ENCODE assay signal across 12 cellular contexts in the genomic region with DNA sequence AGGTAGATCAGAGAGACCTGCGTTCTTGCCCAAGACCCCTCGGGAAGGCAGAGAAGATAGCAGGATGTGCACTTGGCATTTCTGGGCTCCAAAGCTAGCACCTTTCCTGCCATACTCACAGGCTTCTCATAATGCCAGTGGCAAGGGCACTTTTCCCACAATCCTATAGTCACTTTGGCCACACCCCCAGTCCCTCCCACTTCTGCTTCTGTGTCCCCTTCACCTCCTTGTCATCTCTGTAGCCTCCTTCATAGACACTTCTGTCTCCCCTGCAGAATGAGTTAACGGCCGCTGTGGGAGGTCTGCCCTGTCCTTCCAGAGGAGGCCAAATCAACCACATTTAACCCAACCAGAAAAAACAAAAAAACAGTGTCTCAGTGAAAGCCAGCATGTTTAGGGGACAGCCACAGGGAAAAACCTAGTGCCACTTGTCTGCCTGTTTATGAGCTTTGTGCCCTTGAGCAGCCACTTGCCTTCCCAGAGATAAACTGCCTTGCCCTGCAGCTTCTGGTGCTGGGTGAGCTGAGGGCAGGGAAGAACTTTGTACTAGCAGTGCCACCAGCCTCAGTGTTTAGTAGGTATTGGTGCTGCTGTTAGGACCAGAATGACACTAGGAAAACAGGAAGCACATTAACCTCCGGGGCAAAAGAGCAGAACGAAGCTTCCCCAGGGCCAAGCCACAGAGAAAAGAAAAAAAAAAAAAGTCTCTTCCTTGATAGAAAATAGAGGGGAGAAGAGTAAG.
A peak's percentile ranks its signal among the peaks of the same experiment; 100 is the strongest.
DNase-seq lines count a peak whose midpoint lies in the region; ATAC-seq and TF ChIP-seq lines count a peak whose summit lies in the region.
"Had no signal": no experiment of that assay in that cellular context is flagged by ENCODE, and none has a peak within 500 bp of the region (broad histone marks: within the 10 kb centered on the region; RNA-seq: fewer than 3 reads in every experiment).

No MANE protein-coding gene starts in this region.

- peak overlapping the region; percentile 4 for H2AFZ ChIP-seq in neuronal stem cell (ENCODE audit: low read length)

- H3K27me3 ChIP-seq in neuronal stem cell (ENCODE audit: control insufficient read depth in 3 of 3, insufficient read depth in 3 of 3, low read depth in 1 of 3, low read length in 3 of 3) (no peaks in the 10 kb centered on the region), WERI-Rb-1 (ENCODE audit: insufficient read depth, low read depth, severe bottlenecking) (no peaks in the 10 kb centered on the region)

- no peak overlapping the region for H3K4me2 ChIP-seq in neuronal stem cell (ENCODE audit: insufficient read depth, low read length, poor library complexity, severe bottlenecking)

- H3K4me1 ChIP-seq in neuronal stem cell (ENCODE audit: control insufficient read depth in 2 of 2, insufficient read depth in 1 of 2, low read depth in 1 of 2, low read length in 2 of 2) = no peaks in the 10 kb centered on the region

- no peak overlapping the region for H3K4me3 Mint-ChIP-seq in activated CD4-positive, alpha-beta T cell treated with anti-CD3 and anti-CD28 coated beads, Interleukin-2, amount 10 ng/mL, durations not matched to agents 24 days and 14 days
- peak overlapping the region; percentile 27 for H3K4me3 Mint-ChIP-seq in activated T-helper 17 cell treated with anti-CD3 and anti-CD28 coated beads, Interleukin-2, amount 50 U/mL, for 72 hours

- H2BK5ac ChIP-seq in neuronal stem cell (ENCODE audit: low read length) = no peak overlapping the region

- H2BK120ac ChIP-seq in neuronal stem cell (ENCODE audit: low read depth, low read length) = no peak overlapping the region

- no peak for TF ChIP-seq CTCF in WERI-Rb-1 (IDR thresholded peaks at IDR 0.05; ENCODE audit: low read depth, low read length)

- peaks cover 7% of the 10 kb centered on the region for H3K9me3 Mint-ChIP-seq in activated CD4-positive, alpha-beta T cell treated with anti-CD3 and anti-CD28 coated beads, Interleukin-2, amount 10 ng/mL, durations not matched to agents 24 days and 14 days
- H3K9me3 Mint-ChIP-seq in activated T-helper 17 cell treated with anti-CD3 and anti-CD28 coated beads, Interleukin-2, amount 50 U/mL, for 72 hours = peaks cover 5% of the 10 kb centered on the region

- no peak overlapping the region for H2BK15ac ChIP-seq in neuronal stem cell (ENCODE audit: low read length)

- peak overlapping the region; percentile 66 for H3K27ac Mint-ChIP-seq in activated CD4-positive, alpha-beta T cell treated with anti-CD3 and anti-CD28 coated beads, Interleukin-2, amount 10 ng/mL, durations not matched to agents 24 days and 14 days
- H3K27ac Mint-ChIP-seq in activated T-helper 17 cell treated with anti-CD3 and anti-CD28 coated beads, Interleukin-2, amount 50 U/mL, for 72 hours = peak overlapping the region; percentile 67

- ATAC-seq in HG02852 (IDR thresholded peaks at IDR 0.05; ENCODE audit: unreplicated experiment) = peak; percentile 59
- ATAC-seq in activated T-helper 17 cell treated with anti-CD3 and anti-CD28 coated beads, Interleukin-2, amount 50 U/mL, for 72 hours (replicated peaks) = no peak
- ATAC-seq in SK-N-SH treated with all-trans-retinoic acid at 6 μM for 48 hours = no peak

- no peaks in the 10 kb centered on the region for H3K27me3 Mint-ChIP-seq in activated CD4-positive, alpha-beta T cell treated with anti-CD3 and anti-CD28 coated beads, Interleukin-2, amount 10 ng/mL, durations not matched to agents 24 days and 14 days
- H3K27me3 Mint-ChIP-seq in activated T-helper 17 cell treated with anti-CD3 and anti-CD28 coated beads, Interleukin-2, amount 50 U/mL, for 72 hours = no peaks in the 10 kb centered on the region

- no peak overlapping the region for H3K18ac ChIP-seq in neuronal stem cell (ENCODE audit: low read length)

- no peak overlapping the region for H3K9ac ChIP-seq in neuronal stem cell (ENCODE audit: low read depth, low read length, poor library complexity)

- no peak overlapping the region for H3K4me3 ChIP-seq in neuronal stem cell (ENCODE audit: low read length in 2 of 2)
- H3K4me3 ChIP-seq in WERI-Rb-1 (ENCODE audit: low read depth, low read length) = no peak overlapping the region
- H3K4me3 ChIP-seq: thoracic aorta had no signal

- H3K14ac ChIP-seq in neuronal stem cell (ENCODE audit: low read length) = no peak overlapping the region

- H4K8ac ChIP-seq in neuronal stem cell (ENCODE audit: low read depth, low read length) = no peak overlapping the region

- no peak overlapping the region for H4K91ac ChIP-seq in neuronal stem cell (ENCODE audit: low read depth, low read length, poor library complexity)

- H3K27ac ChIP-seq in neuronal stem cell (replicated peaks; ENCODE audit: low read length) = no peak overlapping the region
- no peak overlapping the region for H3K27ac ChIP-seq in WERI-Rb-1
- H3K27ac ChIP-seq: thoracic aorta had no signal

- peaks cover 0 to 3% of the 10 kb centered on the region in 2 donors for H3K9me3 ChIP-seq in neuronal stem cell (replicated peaks in 1 of 2; ENCODE audit: control insufficient read depth in 2 of 2, insufficient read depth in 1 of 2, low read depth in 1 of 2, low read length in 2 of 2)
- H3K9me3 ChIP-seq in WERI-Rb-1 (ENCODE audit: severe bottlenecking) = no peaks in the 10 kb centered on the region
- H3K9me3 ChIP-seq: thoracic aorta had no signal

- peak; percentile 58 for DNase-seq in activated CD4-positive, alpha-beta T cell treated with anti-CD3 and anti-CD28 coated beads, Interleukin-2, amount 10 ng/mL, durations not matched to agents 24 days and 14 days
- no peak for DNase-seq in activated CD4-positive, alpha-beta T cell treated with anti-CD3 and anti-CD28 coated beads for 1 hour
- no peak for DNase-seq in neuronal stem cell (ENCODE audit: low spot score)
- DNase-seq in WERI-Rb-1 = no peak
- no peak for DNase-seq in NCI-H2107 (lab: John Stamatoyannopoulos, UW)
- DNase-seq: occipital lobe; SHP77 treated with DMSO at 0.1 percent for 48 hours; stimulated activated CD4-positive, alpha-beta T cell treated with anti-CD3 and anti-CD28 coated beads, Interleukin-4, amount 100 ng/mL, for 1 hour had no signal

- no peaks in the 10 kb centered on the region for H3K79me1 ChIP-seq in neuronal stem cell (ENCODE audit: low read depth, low read length)

- H3K4ac ChIP-seq in neuronal stem cell (ENCODE audit: low read length) = no peak overlapping the region

- no peak overlapping the region for H2AK5ac ChIP-seq in neuronal stem cell (ENCODE audit: low read depth, low read length)

- intact Hi-C loops in activated CD4-positive, alpha-beta T cell treated with anti-CD3 and anti-CD28 coated beads, Interleukin-2, amount 10 ng/mL, durations not matched to agents 24 days and 14 days (cut with micrococcal nuclease) = no loop called here

- no peaks in the 10 kb centered on the region for H3K36me3 ChIP-seq in neuronal stem cell (replicated peaks in 1 of 2; ENCODE audit: control insufficient read depth in 2 of 2, insufficient read depth in 2 of 2, low read length in 2 of 2)
- no peaks in the 10 kb centered on the region for H3K36me3 ChIP-seq in WERI-Rb-1
- H3K36me3 ChIP-seq: thoracic aorta had no signal

- H3K23ac ChIP-seq in neuronal stem cell (ENCODE audit: low read depth, low read length, poor library complexity) = no peak overlapping the region

- H3K36me3 Mint-ChIP-seq in activated CD4-positive, alpha-beta T cell treated with anti-CD3 and anti-CD28 coated beads, Interleukin-2, amount 10 ng/mL, durations not matched to agents 24 days and 14 days (ENCODE audit: low read depth) = peaks cover 6% of the 10 kb centered on the region
- no peaks in the 10 kb centered on the region for H3K36me3 Mint-ChIP-seq in activated T-helper 17 cell treated with anti-CD3 and anti-CD28 coated beads, Interleukin-2, amount 50 U/mL, for 72 hours (ENCODE audit: low read depth)

- no CpG with 5 or more reads among the region's 6 CpGs for WGBS in neuronal stem cell (ENCODE audit: extremely low coverage in 2 of 2, insufficient read length in 2 of 2, insufficient replicate concordance in 1 of 2), 2 donors

- peaks cover 17% of the 10 kb centered on the region for H3K4me1 Mint-ChIP-seq in activated CD4-positive, alpha-beta T cell treated with anti-CD3 and anti-CD28 coated beads, Interleukin-2, amount 10 ng/mL, durations not matched to agents 24 days and 14 days
- H3K4me1 Mint-ChIP-seq in activated T-helper 17 cell treated with anti-CD3 and anti-CD28 coated beads, Interleukin-2, amount 50 U/mL, for 72 hours = peaks cover 33% of the 10 kb centered on the region

- H2BK12ac ChIP-seq in neuronal stem cell (ENCODE audit: low read length) = no peak overlapping the region

TF ChIP-seq in SK-N-SH treated with all-trans-retinoic acid at 6 μM for 48 hours, 23 proteins besides CTCF, POLR2A, EP300 and RAD21:
- no peak for TF ChIP-seq SNAI2 (CRISPR knock-in tag; IDR thresholded peaks at IDR 0.05)
